ENCODE assay signal across 1 cellular context in genomic region chr4:113336556-113336955, GRCh38.
TF ChIP-seq lines count a peak whose summit lies in the region.

No MANE protein-coding gene starts in this region.

TF ChIP-seq in GM23338, 12 proteins besides CTCF, POLR2A, EP300 and RAD21 (continued from another document):
- TF ChIP-seq REST (IDR thresholded peaks at IDR 0.05; ENCODE audit: unreplicated experiment) (no peak), ZNF114 (CRISPR knock-in tag; IDR thresholded peaks at IDR 0.05) (no peak)
